9 cellular contexts compared by ENCODE assay signal in the genomic region with DNA sequence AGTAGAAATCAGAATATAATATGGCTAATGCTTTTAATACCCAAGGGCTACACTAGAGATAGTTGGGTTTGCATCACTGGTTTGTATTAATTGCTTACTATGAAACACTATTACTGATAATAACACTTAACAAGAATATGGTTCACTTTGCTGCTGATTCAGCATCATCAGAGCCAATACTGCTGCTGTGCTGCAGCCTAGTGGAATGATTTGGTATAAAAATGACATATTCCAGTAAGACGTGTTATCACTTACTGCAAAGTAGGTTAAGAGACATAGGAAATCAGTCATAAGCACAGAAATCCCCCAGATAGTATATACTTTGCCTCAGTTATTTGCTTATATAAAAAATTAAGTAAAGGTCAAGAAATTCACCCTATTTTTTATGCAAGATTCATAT. TPM values are rescaled to one million over a fixed set of nuclear protein-coding genes. Genes with fewer than 3 reads are reported as not detected.
A peak's percentile ranks its signal among the peaks of the same experiment; 100 is the strongest.
DNase-seq lines count a peak whose midpoint lies in the region; ATAC-seq and TF ChIP-seq lines count a peak whose summit lies in the region.
"Had no signal": no experiment of that assay in that cellular context is flagged by ENCODE, and none has a peak within 500 bp of the region (broad histone marks: within the 10 kb centered on the region; RNA-seq: fewer than 3 reads in every experiment).

No MANE protein-coding gene starts in this region.

- H3K4me3 Mint-ChIP-seq in activated CD4-positive, alpha-beta memory T cell treated with anti-CD3 and anti-CD28 coated beads for 36 hours: no peak overlapping the region

- no peaks in the 10 kb centered on the region for H3K36me3 ChIP-seq in gastrocnemius medialis
- H3K36me3 ChIP-seq: BLaER1 had no signal

- H3K27me3 Mint-ChIP-seq in activated CD4-positive, alpha-beta memory T cell treated with anti-CD3 and anti-CD28 coated beads for 36 hours: no peaks in the 10 kb centered on the region

- CTCF ChIA-PET in activated CD4-positive, alpha-beta memory T cell treated with anti-CD3 and anti-CD28 coated beads for 36 hours (lab: Charles Lee): no interaction called here

- peak in 1 of 5 experiments; percentile 13 for TF ChIP-seq CTCF in gastrocnemius medialis (IDR thresholded peaks at IDR 0.05 in 4 of 5, conservative IDR thresholded peaks at IDR 0.05 in 1 of 5)

- in situ Hi-C loops in gastrocnemius medialis (cut with MboI; ENCODE audit: low sequenced_read_pairs in 4 of 4): no loop called here

- POLR2A ChIA-PET in activated CD4-positive, alpha-beta memory T cell treated with anti-CD3 and anti-CD28 coated beads for 36 hours (lab: Charles Lee): no interaction called here

- TF ChIP-seq POLR2A in gastrocnemius medialis (IDR thresholded peaks at IDR 0.05): no peak

- H3K27me3 ChIP-seq in gastrocnemius medialis: peaks cover 0 to 4% (median 0%) of the 10 kb centered on the region in 3 donors
- H3K27me3 ChIP-seq: BLaER1 had no signal

- H3K27ac Mint-ChIP-seq in activated CD4-positive, alpha-beta memory T cell treated with anti-CD3 and anti-CD28 coated beads for 36 hours: no peak overlapping the region

- no peaks in the 10 kb centered on the region for H3K4me1 ChIP-seq in gastrocnemius medialis
- H3K4me1 ChIP-seq: BLaER1 had no signal

- no peak overlapping the region for H3K27ac ChIP-seq in gastrocnemius medialis
- H3K27ac ChIP-seq: BLaER1 had no signal

- DNase-seq in NCI-H2171 treated with DMSO at 0.1 percent for 48 hours (lab: John Stamatoyannopoulos, UW) (peak; percentile 20), NCI-H2171 (lab: John Stamatoyannopoulos, UW) (no peak), NCI-H1930 (lab: John Stamatoyannopoulos, UW) (peak; percentile 18 to 49), cerebellar cortex (ENCODE audit: low spot score) (peak; percentile 92), pons (ENCODE audit: low spot score) (peak; percentile 72), gastrocnemius medialis (no peak)
- no peak for DNase-seq in activated CD4-positive, alpha-beta memory T cell treated with anti-CD3 and anti-CD28 coated beads for 36 hours

- H3K9me3 Mint-ChIP-seq in activated CD4-positive, alpha-beta memory T cell treated with anti-CD3 and anti-CD28 coated beads for 36 hours: peaks cover 6% of the 10 kb centered on the region

- intact Hi-C loops in gastrocnemius medialis (cut with DNase I; ENCODE audit: low total_unique reads): no loop called here
- intact Hi-C loops in activated CD4-positive, alpha-beta memory T cell treated with anti-CD3 and anti-CD28 coated beads for 36 hours (cut with micrococcal nuclease): no loop called here

- no peak overlapping the region for H3K4me3 ChIP-seq in gastrocnemius medialis
- H3K4me3 ChIP-seq: BLaER1 had no signal

- H3K4me1 Mint-ChIP-seq in activated CD4-positive, alpha-beta memory T cell treated with anti-CD3 and anti-CD28 coated beads for 36 hours (ENCODE audit: low read depth): no peaks in the 10 kb centered on the region

- H3K36me3 Mint-ChIP-seq in activated CD4-positive, alpha-beta memory T cell treated with anti-CD3 and anti-CD28 coated beads for 36 hours: no peaks in the 10 kb centered on the region

- no peak for ATAC-seq in gastrocnemius medialis
- no peak for ATAC-seq in HG03095 (IDR thresholded peaks at IDR 0.05; ENCODE audit: unreplicated experiment)

- H3K9me3 ChIP-seq in gastrocnemius medialis: no peaks in the 10 kb centered on the region
- H3K9me3 ChIP-seq: BLaER1 had no signal

RNA-seq across cellular contexts. Expression of gene CDH10, which starts 2.8 kb away (rescaled TPM):
- total RNA-seq in gastrocnemius medialis: not detected
- not detected for total RNA-seq in activated CD4-positive, alpha-beta memory T cell treated with anti-CD3 and anti-CD28 coated beads for 36 hours

Comparison
In these comparisons a context has a peak if more than half of its experiments do, and no peak if none do; other contexts are left out.
1. DNase-seq: peak in NCI-H2171 treated with DMSO at 0.1 percent for 48 hours (single experiment), NCI-H1930 (2 of 2), cerebellar cortex (single experiment) and pons (single experiment); none in NCI-H2171 (single experiment), gastrocnemius medialis (0 of 2) and activated CD4-positive, alpha-beta memory T cell treated with anti-CD3 and anti-CD28 coated beads for 36 hours (single experiment).